2 cellular contexts compared by ENCODE assay signal in genomic region chr7:43877968-43878864, GRCh38.
TF ChIP-seq lines count a peak whose summit lies in the region.

No MANE protein-coding gene starts in this region.

TF ChIP-seq in SK-N-SH, 30 proteins besides CTCF, POLR2A, EP300 and RAD21 (continued from another document):
- TF ChIP-seq TEAD4 (IDR thresholded peaks at IDR 0.05; ENCODE audit: borderline replicate concordance, insufficient read depth) (no peak), MAX (IDR thresholded peaks at IDR 0.05; ENCODE audit: low read depth) (no peak), MEF2A (IDR thresholded peaks at IDR 0.05; ENCODE audit: borderline replicate concordance, low read depth) (no peak), POLR2AphosphoS5 (IDR thresholded peaks at IDR 0.05; ENCODE audit: low read depth, low read length) (no peak), GABPA (IDR thresholded peaks at IDR 0.05; ENCODE audit: low read depth) (no peak), JUND (IDR thresholded peaks at IDR 0.05) (no peak), SMC3 (IDR thresholded peaks at IDR 0.05; ENCODE audit: low read depth, low read length) (no peak), CHD2 (IDR thresholded peaks at IDR 0.05; ENCODE audit: low read length, partially characterized antibody) (no peak), SIN3A (IDR thresholded peaks at IDR 0.05; ENCODE audit: borderline replicate concordance, low read depth, low read length) (no peak)
TF ChIP-seq in SK-N-SH: peak in this region for 0.

TF ChIP-seq in SK-N-SH treated with all-trans-retinoic acid at 6 μM for 48 hours, 23 proteins besides CTCF, POLR2A, EP300 and RAD21 (continued from another document):
- TF ChIP-seq, protein P1, sequence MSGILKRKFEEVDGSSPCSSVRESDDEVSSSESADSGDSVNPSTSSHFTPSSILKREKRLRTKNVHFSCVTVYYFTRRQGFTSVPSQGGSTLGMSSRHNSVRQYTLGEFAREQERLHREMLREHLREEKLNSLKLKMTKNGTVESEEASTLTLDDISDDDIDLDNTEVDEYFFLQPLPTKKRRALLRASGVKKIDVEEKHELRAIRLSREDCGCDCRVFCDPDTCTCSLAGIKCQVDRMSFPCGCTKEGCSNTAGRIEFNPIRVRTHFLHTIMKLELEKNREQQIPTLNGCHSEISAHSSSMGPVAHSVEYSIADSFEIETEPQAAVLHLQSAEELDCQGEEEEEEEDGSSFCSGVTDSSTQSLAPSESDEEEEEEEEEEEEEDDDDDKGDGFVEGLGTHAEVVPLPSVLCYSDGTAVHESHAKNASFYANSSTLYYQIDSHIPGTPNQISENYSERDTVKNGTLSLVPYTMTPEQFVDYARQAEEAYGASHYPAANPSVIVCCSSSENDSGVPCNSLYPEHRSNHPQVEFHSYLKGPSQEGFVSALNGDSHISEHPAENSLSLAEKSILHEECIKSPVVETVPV (CRISPR knock-in tag; IDR thresholded peaks at IDR 0.05), result no peak
- TF ChIP-seq ZNF8 (CRISPR knock-in tag; IDR thresholded peaks at IDR 0.05), result no peak
- no peak for TF ChIP-seq SNAI2 (CRISPR knock-in tag; IDR thresholded peaks at IDR 0.05)
- TF ChIP-seq CREB5 (CRISPR knock-in tag; IDR thresholded peaks at IDR 0.05; ENCODE audit: low read depth), result no peak
- no peak for TF ChIP-seq ZFP30 (CRISPR knock-in tag; IDR thresholded peaks at IDR 0.05)
- TF ChIP-seq OSR1 (CRISPR knock-in tag; IDR thresholded peaks at IDR 0.05), result no peak
- TF ChIP-seq, protein P2, sequence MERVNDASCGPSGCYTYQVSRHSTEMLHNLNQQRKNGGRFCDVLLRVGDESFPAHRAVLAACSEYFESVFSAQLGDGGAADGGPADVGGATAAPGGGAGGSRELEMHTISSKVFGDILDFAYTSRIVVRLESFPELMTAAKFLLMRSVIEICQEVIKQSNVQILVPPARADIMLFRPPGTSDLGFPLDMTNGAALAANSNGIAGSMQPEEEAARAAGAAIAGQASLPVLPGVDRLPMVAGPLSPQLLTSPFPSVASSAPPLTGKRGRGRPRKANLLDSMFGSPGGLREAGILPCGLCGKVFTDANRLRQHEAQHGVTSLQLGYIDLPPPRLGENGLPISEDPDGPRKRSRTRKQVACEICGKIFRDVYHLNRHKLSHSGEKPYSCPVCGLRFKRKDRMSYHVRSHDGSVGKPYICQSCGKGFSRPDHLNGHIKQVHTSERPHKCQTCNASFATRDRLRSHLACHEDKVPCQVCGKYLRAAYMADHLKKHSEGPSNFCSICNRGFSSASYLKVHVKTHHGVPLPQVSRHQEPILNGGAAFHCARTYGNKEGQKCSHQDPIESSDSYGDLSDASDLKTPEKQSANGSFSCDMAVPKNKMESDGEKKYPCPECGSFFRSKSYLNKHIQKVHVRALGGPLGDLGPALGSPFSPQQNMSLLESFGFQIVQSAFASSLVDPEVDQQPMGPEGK (CRISPR knock-in tag; IDR thresholded peaks at IDR 0.05; ENCODE audit: borderline replicate concordance), result no peak
- no peak for TF ChIP-seq GLIS3 (CRISPR knock-in tag; IDR thresholded peaks at IDR 0.05)
